1 cellular context compared by ENCODE assay signal in the genomic region with DNA sequence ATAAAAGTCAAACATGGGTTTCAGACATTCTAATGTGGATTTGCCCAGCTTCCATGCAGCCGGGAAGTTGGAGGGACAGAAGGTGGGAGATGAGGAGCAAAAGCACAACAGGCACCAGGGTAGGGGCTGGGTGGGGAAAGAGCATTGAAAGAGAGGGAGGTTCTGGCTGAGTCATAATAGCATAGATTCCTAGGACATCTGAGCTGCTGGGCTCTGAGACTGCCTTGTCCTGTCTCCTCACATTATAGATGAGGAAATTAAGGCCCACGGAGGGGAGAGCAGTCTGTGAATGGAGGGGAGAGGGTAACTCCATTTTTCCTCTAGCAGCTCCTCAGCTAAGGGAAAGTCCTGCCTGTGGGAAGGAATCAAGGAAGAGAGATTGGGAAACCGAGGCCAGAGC.
TF ChIP-seq lines count a peak whose summit lies in the region.

No MANE protein-coding gene starts in this region.

TF ChIP-seq in H1, 55 proteins besides CTCF, POLR2A, EP300 and RAD21:
- no peak for TF ChIP-seq GTF2F1 (IDR thresholded peaks at IDR 0.05; ENCODE audit: borderline replicate concordance, low read depth, low read length)
- no peak for TF ChIP-seq PHF8 (conservative IDR thresholded peaks at IDR 0.05; ENCODE audit: low read depth, low read length)
